8 cellular contexts compared by ENCODE assay signal in the genomic region with DNA sequence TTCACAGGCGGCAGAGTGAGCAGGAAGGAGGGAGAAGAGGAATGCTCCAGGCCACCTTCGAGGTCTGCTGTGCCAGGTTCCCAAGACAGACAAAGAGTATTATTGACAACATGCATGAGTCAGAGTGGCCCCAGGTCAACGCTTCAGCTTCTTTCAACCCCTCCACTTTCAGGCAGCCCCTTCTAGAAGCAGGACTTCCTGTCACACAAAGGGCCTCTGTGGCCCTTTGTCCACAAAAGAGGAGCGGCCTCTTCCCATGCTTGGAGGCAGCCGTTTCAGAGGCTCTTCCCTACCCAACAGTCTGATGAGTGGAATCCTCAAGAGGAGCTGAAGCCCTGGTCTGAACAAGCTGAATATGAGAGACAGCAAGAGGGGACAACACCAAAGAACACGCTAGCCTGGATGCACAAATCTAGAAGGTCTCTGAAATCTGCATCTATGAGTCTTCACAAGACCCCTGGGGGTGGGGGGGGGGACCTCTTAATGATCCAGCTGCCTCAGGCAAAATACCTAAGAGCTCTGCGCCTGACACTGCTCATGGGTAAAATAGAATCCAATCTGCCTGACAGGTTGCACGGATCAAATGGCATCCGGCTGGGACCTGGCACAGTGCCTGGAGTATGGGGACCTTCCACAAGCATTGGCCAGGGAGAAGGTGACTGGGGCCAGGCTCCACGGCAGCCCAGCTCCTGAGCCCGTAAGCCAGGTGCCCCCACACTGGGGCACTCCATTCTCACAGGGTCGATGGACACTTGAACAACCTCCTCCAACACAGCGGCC.
DNase-seq lines count a peak whose midpoint lies in the region; ATAC-seq and TF ChIP-seq lines count a peak whose summit lies in the region.

No MANE protein-coding gene starts in this region.

- H3K36me3 ChIP-seq in adrenal gland (replicated peaks in 1 of 2), result no peaks in the 10 kb centered on the region

- H3K4me3 ChIP-seq in adrenal gland, result no peak overlapping the region

- intact Hi-C loops in Right ventricle myocardium inferior (cut with DNase I) (no loop called here), cardiac septum (cut with DNase I) (no loop called here), adrenal gland (cut with DNase I) (no loop called here)

- ATAC-seq in Right ventricle myocardium inferior, result peak; percentile 49
- ATAC-seq in left lobe of liver, result peak; percentile 74
- ATAC-seq in esophagus mucosa, result no peak
- ATAC-seq in HG03521 (IDR thresholded peaks at IDR 0.05; ENCODE audit: unreplicated experiment), result no peak

- WGBS in adrenal gland, 4 donors, result 42 to 66% (median 56%) methylated on average over 7 to 13 of the region's 13 CpGs

- peaks cover 17 to 66% of the 10 kb centered on the region in 2 donors for H3K4me1 ChIP-seq in adrenal gland (replicated peaks in 1 of 2)

- no peak for TF ChIP-seq POLR2A in adrenal gland (IDR thresholded peaks at IDR 0.05)

- no peaks in the 10 kb centered on the region for H3K27me3 ChIP-seq in adrenal gland

- H3K9me3 ChIP-seq in adrenal gland (replicated peaks in 1 of 3), result no peaks in the 10 kb centered on the region

- no peak for TF ChIP-seq CTCF in adrenal gland (IDR thresholded peaks at IDR 0.05)

- peak overlapping the region in 3 of 5 donors; percentile 15 to 64 (median 31) for H3K27ac ChIP-seq in adrenal gland

- DNase-seq in Right ventricle myocardium inferior (ENCODE audit: missing footprints) (peak; percentile 76), cardiac septum (ENCODE audit: low spot score) (no peak), adrenal gland (peak; percentile 54 to 82 (median 72)), left lobe of liver (ENCODE audit: low spot score) (peak; percentile 72), MV-4-11 (lab: John Stamatoyannopoulos, UW) (no peak), midbrain (lab: John Stamatoyannopoulos, UW) (no peak)

Comparison
In these comparisons a context has a peak if more than half of its experiments do, and no peak if none do; other contexts are left out.
1. DNase-seq: peak in Right ventricle myocardium inferior (single experiment), adrenal gland (7 of 7) and left lobe of liver (single experiment); none in cardiac septum (single experiment), MV-4-11 (single experiment) and midbrain (single experiment).
2. ATAC-seq: peak in Right ventricle myocardium inferior (single experiment) and left lobe of liver (single experiment); none in esophagus mucosa (single experiment) and HG03521 (single experiment).